Comparison of ENCODE assay signal across 9 cellular contexts in genomic region chr9:107737987-107738743, GRCh38.
DNase-seq lines count a peak whose midpoint lies in the region; ATAC-seq and TF ChIP-seq lines count a peak whose summit lies in the region.
"Had no signal": no experiment of that assay in that cellular context is flagged by ENCODE, and none has a peak within 500 bp of the region (broad histone marks: within the 10 kb centered on the region; RNA-seq: fewer than 3 reads in every experiment).

No MANE protein-coding gene starts in this region.

- 30 to 42% (median 37%) methylated on average over 13 to 17 of the region's 17 CpGs for WGBS in adrenal gland, 4 donors
- WGBS in transverse colon (ENCODE audit: low coverage in 1 of 2), 2 donors = 37 to 43% methylated on average over 6 to 17 of the region's 17 CpGs

- no peaks in the 10 kb centered on the region for H3K36me3 ChIP-seq in MG63
- no peaks in the 10 kb centered on the region for H3K36me3 ChIP-seq in adrenal gland (replicated peaks in 1 of 2)
- no peaks in the 10 kb centered on the region for H3K36me3 ChIP-seq in transverse colon

- TF ChIP-seq POLR2A in adrenal gland (IDR thresholded peaks at IDR 0.05) = peak in 1 of 2 donors; percentile 91
- TF ChIP-seq POLR2A in transverse colon (IDR thresholded peaks at IDR 0.05) = no peak

- H3K27ac ChIP-seq in adrenal gland (peak overlapping the region; percentile 75 to 98 (median 92)), transverse colon (peak overlapping the region; percentile 33 to 63 (median 56))

- intact Hi-C loops in adrenal gland (cut with DNase I) (loop anchor here in 1 of 2 donors (10.0 kb wide), 1 partner anchor 93 kb away; no protein-coding TSS in a partner anchor), transverse colon (cut with DNase I; ENCODE audit: low total_unique reads) (no loop called here)

- ATAC-seq in GM21526 (IDR thresholded peaks at IDR 0.05; ENCODE audit: low FRiP score, unreplicated experiment) = no peak
- ATAC-seq: stimulated activated effector memory CD8-positive, alpha-beta T cell treated with anti-CD3 and anti-CD28 coated beads, Interleukin-12 subunit alpha, Interleukin-12 subunit beta, amount 100 ng/mL, for 72 hours had no signal

- in situ Hi-C loops in transverse colon (cut with MboI; ENCODE audit: low pct_ligation_motif_present in 1 of 4, low pct_unique_long_range_greater_than_20kb in 1 of 4, low sequenced_read_pairs in 3 of 4) = loop anchor here in 1 of 4 donors (25.0 kb wide), 1 partner anchor 251 kb away; the partner anchor contains the start of gene KLF4

- TF ChIP-seq EP300 in transverse colon (IDR thresholded peaks at IDR 0.05; ENCODE audit: low read depth) = no peak

- H3K4me3 ChIP-seq in MG63 (no peak overlapping the region), adrenal gland (no peak overlapping the region), transverse colon (no peak overlapping the region)

- H3K27me3 ChIP-seq in MG63 = no peaks in the 10 kb centered on the region
- H3K27me3 ChIP-seq in adrenal gland = no peaks in the 10 kb centered on the region
- no peaks in the 10 kb centered on the region for H3K27me3 ChIP-seq in transverse colon

- H3K4me1 ChIP-seq in adrenal gland (replicated peaks in 1 of 2) (peaks cover 42 to 43% of the 10 kb centered on the region in 2 donors), transverse colon (peaks cover 16 to 48% (median 27%) of the 10 kb centered on the region in 4 donors)

- peak; percentile 86 for DNase-seq in MG63
- peak; percentile 87 to 97 (median 96) for DNase-seq in adrenal gland
- DNase-seq in iris pigment epithelial cell (ENCODE audit: low read depth) = peak; percentile 72
- DNase-seq in transverse colon = no peak
- DNase-seq in NCI-H1930 (lab: John Stamatoyannopoulos, UW) = no peak
- DNase-seq in AML-193 (lab: John Stamatoyannopoulos, UW) = no peak
- DNase-seq in cerebellum (ENCODE audit: low spot score) = no peak

- TF ChIP-seq CTCF in adrenal gland (IDR thresholded peaks at IDR 0.05) (peak in 1 of 6 experiments; percentile 13), transverse colon (IDR thresholded peaks at IDR 0.05) (no peak)

- H3K9me3 ChIP-seq in MG63 (no peaks in the 10 kb centered on the region), adrenal gland (replicated peaks in 1 of 3) (no peaks in the 10 kb centered on the region), transverse colon (no peaks in the 10 kb centered on the region)

Comparison
In these comparisons a context has a peak if more than half of its experiments do, and no peak if none do; other contexts are left out.
1. DNase-seq: peak in MG63 (single experiment), adrenal gland (7 of 7) and iris pigment epithelial cell (single experiment); none in transverse colon (single experiment), NCI-H1930 (0 of 2), AML-193 (0 of 2) and cerebellum (single experiment).